Comparison of ENCODE assay signal across 20 cellular contexts in the genomic region with DNA sequence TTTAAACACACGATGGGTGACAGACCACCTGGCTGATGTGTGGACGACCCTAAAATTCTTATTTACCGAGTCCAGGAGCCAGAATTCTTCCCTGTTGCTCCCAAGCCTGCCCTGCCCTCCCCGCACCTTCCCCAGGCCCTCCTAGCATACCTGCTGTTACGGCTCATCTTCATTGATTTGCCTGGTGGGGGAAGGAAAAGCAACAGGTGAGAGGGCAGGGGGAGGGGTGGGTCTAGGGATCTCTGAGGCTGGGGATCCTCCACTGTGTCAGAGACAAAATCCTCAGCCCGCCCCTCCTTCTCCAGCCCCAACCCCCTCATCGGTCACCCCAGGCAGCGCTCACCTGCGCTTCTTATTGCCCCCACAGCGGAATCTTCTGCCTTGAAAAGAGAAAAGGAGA. TPM values are rescaled to one million over a fixed set of nuclear protein-coding genes. Genes with fewer than 3 reads are reported as not detected.
"Had no signal": no experiment of that assay in that cellular context is flagged by ENCODE, and none has a peak within 500 bp of the region (broad histone marks: within the 10 kb centered on the region; RNA-seq: fewer than 3 reads in every experiment).

No MANE protein-coding gene starts in this region.

- ATAC-seq: activated CD8-positive, alpha-beta memory T cell treated with anti-CD3 and anti-CD28 coated beads, Interleukin-2, amount 10 ng/mL, durations not matched to agents 7 days and 5 days; right lobe of liver had no signal

- H3K4me3 Mint-ChIP-seq: activated B cell treated with CpG ODN at 0.5 μM for 24 hours; activated CD4-positive, alpha-beta memory T cell treated with anti-CD3 and anti-CD28 coated beads for 36 hours; activated CD8-positive, alpha-beta memory T cell treated with anti-CD3 and anti-CD28 coated beads, Interleukin-2, amount 10 ng/mL, durations not matched to agents 7 days and 5 days; activated naive CD8-positive, alpha-beta T cell; memory B cell; neural crest cell; T-helper 2 cell treated with Interferon-gamma antibody and Interleukin-4, amounts not matched to agents 5 μg/mL and 100 μg/mL, for 36 hours had no signal

- H3K9me3 ChIP-seq: left ventricle myocardium inferior, mucosa of descending colon, right lobe of liver, thyroid gland had no signal

- H3K9me3 Mint-ChIP-seq: activated B cell treated with CpG ODN at 0.5 μM for 24 hours; activated CD4-positive, alpha-beta memory T cell treated with anti-CD3 and anti-CD28 coated beads for 36 hours; memory B cell; naive B cell; neural crest cell; T-helper 2 cell treated with Interferon-gamma antibody and Interleukin-4, amounts not matched to agents 5 μg/mL and 100 μg/mL, for 36 hours had no signal

- H3K27me3 Mint-ChIP-seq: activated CD4-positive, alpha-beta memory T cell treated with anti-CD3 and anti-CD28 coated beads for 36 hours; activated CD8-positive, alpha-beta memory T cell treated with anti-CD3 and anti-CD28 coated beads, Interleukin-2, amount 10 ng/mL, durations not matched to agents 7 days and 5 days; activated naive CD8-positive, alpha-beta T cell had no signal

- H3K4me1 ChIP-seq: right lobe of liver had no signal

- H3K27ac Mint-ChIP-seq: activated B cell treated with CpG ODN at 0.5 μM for 24 hours; activated CD8-positive, alpha-beta memory T cell treated with anti-CD3 and anti-CD28 coated beads, Interleukin-2, amount 10 ng/mL, durations not matched to agents 7 days and 5 days; memory B cell; T-helper 2 cell treated with Interferon-gamma antibody and Interleukin-4, amounts not matched to agents 5 μg/mL and 100 μg/mL, for 36 hours had no signal

- H3K27ac ChIP-seq: dorsolateral prefrontal cortex, left ventricle myocardium inferior, right lobe of liver had no signal

- DNase-seq: activated B cell treated with CpG ODN at 0.5 μM for 24 hours; activated CD4-positive, alpha-beta memory T cell treated with anti-CD3 and anti-CD28 coated beads for 36 hours; activated CD4-positive, alpha-beta T cell treated with anti-CD3 and anti-CD28 coated beads for 4 hours; activated CD8-positive, alpha-beta memory T cell treated with anti-CD3 and anti-CD28 coated beads, Interleukin-2, amount 10 ng/mL, durations not matched to agents 7 days and 5 days; dorsolateral prefrontal cortex; erythroblast; foreskin melanocyte; glutamatergic neuron; left ventricle myocardium inferior; naive B cell; stimulated activated CD4-positive, alpha-beta T cell treated with anti-CD3 and anti-CD28 coated beads, Interleukin-4, amount 100 ng/mL, for 1 hour; stimulated activated naive CD4-positive, alpha-beta T cell treated with Interleukin-2 at 50 U/mL for 16 hours had no signal

- H3K4me3 ChIP-seq: dorsolateral prefrontal cortex, left ventricle myocardium inferior, mucosa of descending colon, right lobe of liver, thyroid gland had no signal

- H3K36me3 Mint-ChIP-seq: activated CD4-positive, alpha-beta memory T cell treated with anti-CD3 and anti-CD28 coated beads for 36 hours; activated CD8-positive, alpha-beta memory T cell treated with anti-CD3 and anti-CD28 coated beads, Interleukin-2, amount 10 ng/mL, durations not matched to agents 7 days and 5 days; activated naive CD8-positive, alpha-beta T cell; memory B cell; naive B cell had no signal

- H3K36me3 ChIP-seq: left ventricle myocardium inferior, right lobe of liver, thyroid gland had no signal

- H3K27me3 ChIP-seq: right lobe of liver, thyroid gland had no signal

RNA-seq across cellular contexts. Expression of a gene that starts 4.0 kb away (rescaled TPM):
- total RNA-seq: activated CD4-positive, alpha-beta memory T cell treated with anti-CD3 and anti-CD28 coated beads for 36 hours; osteocyte had no signal

RNA-seq across cellular contexts. Expression of a gene that starts 23.5 kb away (rescaled TPM):
- total RNA-seq: osteocyte had no signal

RNA-seq across cellular contexts. Expression of a gene that starts 55.9 kb away (rescaled TPM):
- total RNA-seq: activated B cell treated with CpG ODN at 0.5 μM for 24 hours had no signal
